ENCODE assay signal across 10 cellular contexts in the genomic region with DNA sequence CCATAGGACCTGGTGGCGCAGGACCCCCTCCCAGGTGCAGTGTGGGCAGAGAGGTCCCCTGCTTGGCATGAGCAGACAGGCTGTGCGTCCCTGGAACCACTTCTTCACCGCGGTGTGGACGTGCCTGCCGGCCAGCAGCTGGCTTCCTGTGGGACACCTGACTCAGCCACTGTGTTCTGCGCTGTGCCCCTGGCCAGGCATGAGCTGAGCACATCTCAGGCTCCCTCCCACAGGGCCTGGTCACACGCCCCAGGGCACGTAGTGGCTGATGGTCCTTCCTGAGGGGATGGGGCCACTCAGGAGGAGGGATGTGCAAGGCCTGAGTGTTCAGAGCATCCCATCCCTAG. TPM values are rescaled to one million over a fixed set of nuclear protein-coding genes. Genes with fewer than 3 reads are reported as not detected.
A peak's percentile ranks its signal among the peaks of the same experiment; 100 is the strongest.
DNase-seq lines count a peak whose midpoint lies in the region; ATAC-seq and TF ChIP-seq lines count a peak whose summit lies in the region.
"Had no signal": no experiment of that assay in that cellular context is flagged by ENCODE, and none has a peak within 500 bp of the region (broad histone marks: within the 10 kb centered on the region; RNA-seq: fewer than 3 reads in every experiment).

No MANE protein-coding gene starts in this region.

- DNase-seq in Daoy (ENCODE audit: low read depth) (peak; percentile 76), astrocyte of the hippocampus (ENCODE audit: low read depth, low spot score) (peak; percentile 58), left cardiac atrium (peak; percentile 66), gastrocnemius medialis (peak; percentile 62 to 64), HPDE6-E6E7 (ENCODE audit: extremely low spot score) (no peak)
- no peak for DNase-seq in effector memory CD4-positive, alpha-beta T cell
- DNase-seq in effector CD8-positive, alpha-beta T cell (lab: John Stamatoyannopoulos, UW), result no peak
- DNase-seq: BE2C; stimulated activated CD4-positive, alpha-beta T cell treated with anti-CD3 and anti-CD28 coated beads, Interleukin-1b, Interleukin-23, amount 100 ng/mL, for 48 hours had no signal

- no peaks in the 10 kb centered on the region for H3K9me3 ChIP-seq in gastrocnemius medialis
- H3K9me3 ChIP-seq in effector memory CD4-positive, alpha-beta T cell (ENCODE audit: control insufficient read depth, low read length), result no peaks in the 10 kb centered on the region
- H3K9me3 ChIP-seq: BE2C had no signal

- peaks cover 0 to 19% of the 10 kb centered on the region in 2 donors for H3K36me3 ChIP-seq in gastrocnemius medialis
- no peaks in the 10 kb centered on the region for H3K36me3 ChIP-seq in effector memory CD4-positive, alpha-beta T cell (ENCODE audit: control insufficient read depth, insufficient read depth, low read length)
- H3K36me3 ChIP-seq: BE2C had no signal

- ATAC-seq in left cardiac atrium, result peak; percentile 7 to 52
- ATAC-seq in gastrocnemius medialis, result peak; percentile 16 to 24
- no peak for ATAC-seq in HG02970 (IDR thresholded peaks at IDR 0.05; ENCODE audit: low FRiP score, unreplicated experiment)

- in situ Hi-C loops in gastrocnemius medialis (cut with MboI; ENCODE audit: low sequenced_read_pairs in 4 of 4), result loop anchor here in 2 of 4 donors (25.0 kb wide), 2 partner anchors 1030 to 1570 kb away; partner anchors contain the start of gene HNRNPF (in 2 of the 2)

- peak overlapping the region in 3 of 4 donors; percentile 9 to 26 (median 20) for H3K4me3 ChIP-seq in gastrocnemius medialis
- H3K4me3 ChIP-seq in effector memory CD4-positive, alpha-beta T cell (ENCODE audit: insufficient read depth, low read depth, low read length, poor library complexity, severe bottlenecking), result no peak overlapping the region

- no peak for TF ChIP-seq CTCF in gastrocnemius medialis (IDR thresholded peaks at IDR 0.05 in 4 of 5, conservative IDR thresholded peaks at IDR 0.05 in 1 of 5)

- H3K4me1 ChIP-seq in gastrocnemius medialis, result peaks cover 49 to 55% of the 10 kb centered on the region in 2 donors
- no peaks in the 10 kb centered on the region for H3K4me1 ChIP-seq in effector memory CD4-positive, alpha-beta T cell (ENCODE audit: control insufficient read depth, insufficient read depth, low read length, poor library complexity, severe bottlenecking)

- H3K27me3 ChIP-seq in gastrocnemius medialis, result no peaks in the 10 kb centered on the region
- H3K27me3 ChIP-seq in effector memory CD4-positive, alpha-beta T cell (replicated peaks; ENCODE audit: control insufficient read depth, insufficient read depth, low read length, poor library complexity, severe bottlenecking), result no peaks in the 10 kb centered on the region
- H3K27me3 ChIP-seq: BE2C had no signal

- no peak for TF ChIP-seq POLR2A in gastrocnemius medialis (IDR thresholded peaks at IDR 0.05)

- H3K27ac ChIP-seq in gastrocnemius medialis, result peak overlapping the region; percentile 84 to 94 (median 90)
- H3K27ac ChIP-seq in effector memory CD4-positive, alpha-beta T cell (ENCODE audit: insufficient read depth, low read length, poor library complexity, severe bottlenecking), result no peak overlapping the region

- intact Hi-C loops in left cardiac atrium (cut with DNase I), result no loop called here
- intact Hi-C loops in gastrocnemius medialis (cut with DNase I; ENCODE audit: low total_unique reads), result no loop called here

RNA-seq across cellular contexts. Expression of gene DEPP1, which starts 3.5 kb away (rescaled TPM):
- total RNA-seq in Daoy (2014; rRNA removed; shearing (Covaris generic)), result 0.11 and 0.15 TPM in 2 replicates
- total RNA-seq in left cardiac atrium (10 to 100 TPM; 36.7 to 49.2 TPM), gastrocnemius medialis (100 to 1,000 TPM in 2 of 4 donors, 10 to 100 TPM in 2; 83.4 to 331 (median 120) TPM)

RNA-seq across cellular contexts. Expression of gene ZNF22, which starts 18.6 kb away (rescaled TPM):
- total RNA-seq in Daoy (2014; rRNA removed; shearing (Covaris generic)), result 26.3 and 31.5 TPM in 2 replicates
- total RNA-seq in left cardiac atrium (10 to 100 TPM; 18.9 to 21.1 TPM), gastrocnemius medialis (10 to 100 TPM in 2 of 4 donors, 1 to 10 TPM in 2; 3.6 to 12.3 (median 8.1) TPM)

RNA-seq across cellular contexts. Expression of gene RASSF4, which starts 22.5 kb away (rescaled TPM):
- total RNA-seq in Daoy (2014; rRNA removed; shearing (Covaris generic)), result 0.57 and 2.2 TPM in 2 replicates
- total RNA-seq in left cardiac atrium (10 to 100 TPM; 48.9 to 71.5 TPM), gastrocnemius medialis (10 to 100 TPM in 3 of 4 donors, 1 to 10 TPM in 1; 9.4 to 39.7 (median 24.0) TPM)

Comparison
In these comparisons a context has a peak if more than half of its experiments do, and no peak if none do; other contexts are left out.
1. DNase-seq: peak in Daoy (single experiment), astrocyte of the hippocampus (single experiment), left cardiac atrium (single experiment) and gastrocnemius medialis (2 of 2); none in effector memory CD4-positive, alpha-beta T cell (0 of 3), effector CD8-positive, alpha-beta T cell (single experiment) and HPDE6-E6E7 (single experiment).
2. RNA of gene DEPP1, which starts 3.5 kb away (total RNA-seq): 83.4 to 331 TPM in gastrocnemius medialis and 36.7 to 49.2 TPM in left cardiac atrium; 0.11 to 0.15 TPM in Daoy; every median in the first group is over 10 times any median in the second.